In genomic region chr5:62731011-62731410, GRCh38 we compare ENCODE assay signal across 20 cellular contexts.
DNase-seq lines count a peak whose midpoint lies in the region; ATAC-seq and TF ChIP-seq lines count a peak whose summit lies in the region.
"Had no signal": no experiment of that assay in that cellular context is flagged by ENCODE, and none has a peak within 500 bp of the region (broad histone marks: within the 10 kb centered on the region; RNA-seq: fewer than 3 reads in every experiment).

No MANE protein-coding gene starts in this region.

- H3K9me3 Mint-ChIP-seq in CD14-positive monocyte: peaks cover 0 to 8% (median 0%) of the 10 kb centered on the region in 7 donors

- peak; percentile 59 for DNase-seq in CD14-positive monocyte (ENCODE audit: low spot score)
- peak; percentile 54 for DNase-seq in SIG-M5 treated with dmso at 0.1 percent for 504 hours (lab: John Stamatoyannopoulos, UW; ENCODE audit: unreplicated experiment)
- no peak for DNase-seq in MG63
- DNase-seq in GOT3 (lab: John Stamatoyannopoulos, UW): no peak
- DNase-seq in G401 (ENCODE audit: low spot score): no peak
- DNase-seq in mesenteric fat pad (ENCODE audit: low spot score): no peak
- DNase-seq: activated CD4-positive, alpha-beta T cell treated with anti-CD3 and anti-CD28 coated beads, Interleukin-2, amount 50 U/mL, for 48 hours; activated effector memory CD4-positive, alpha-beta T cell treated with Interleukin-2 at 50 U/mL for 16 hours; Calu3; GDM1; HFFc6; KG1; left ventricle myocardium inferior; NCI-H446; occipital lobe; SHP77 treated with DMSO at 0.1 percent for 48 hours; stimulated activated CD4-positive, alpha-beta T cell treated with anti-CD3 and anti-CD28 coated beads, Interleukin-4, amount 100 ng/mL, for 1 hour; stimulated activated CD8-positive, alpha-beta memory T cell treated with anti-CD3 and anti-CD28 coated beads, Interleukin-4, amount 100 ng/mL, for 48 hours had no signal

- no peak overlapping the region for H3K4me3 Mint-ChIP-seq in CD14-positive monocyte
- H3K4me3 Mint-ChIP-seq: HFFc6 had no signal

- H3K36me3 Mint-ChIP-seq in CD14-positive monocyte: peaks cover 0 to 3% of the 10 kb centered on the region in 2 donors

- peak; percentile 53 for ATAC-seq in GM18499 (IDR thresholded peaks at IDR 0.05; ENCODE audit: insufficient read depth, unreplicated experiment)
- peak; percentile 53 for ATAC-seq in HG03565 (IDR thresholded peaks at IDR 0.05; ENCODE audit: unreplicated experiment)

- peak overlapping the region in 4 of 7 donors; percentile 9 to 84 (median 38) for H3K27ac Mint-ChIP-seq in CD14-positive monocyte
- H3K27ac Mint-ChIP-seq: HFFc6 had no signal

- no peaks in the 10 kb centered on the region for H3K36me3 ChIP-seq in MG63
- H3K36me3 ChIP-seq: left ventricle myocardium inferior had no signal

- H3K27me3 Mint-ChIP-seq in CD14-positive monocyte (ENCODE audit: low read depth in 3 of 3): peaks cover 0 to 1% (median 0%) of the 10 kb centered on the region in 3 donors

- peaks cover 43% of the 10 kb centered on the region for H3K4me1 Mint-ChIP-seq in CD14-positive monocyte

- H3K27me3 ChIP-seq in MG63: no peaks in the 10 kb centered on the region

- in situ Hi-C loops in G401 (cut with HindIII; ENCODE audit: low sequenced_read_pairs): no loop called here

- no peak for TF ChIP-seq CTCF in CD14-positive monocyte (IDR thresholded peaks at IDR 0.05)

- intact Hi-C loops in CD14-positive monocyte (cut with micrococcal nuclease): no loop called here

- no peaks in the 10 kb centered on the region for H3K9me3 ChIP-seq in MG63
- H3K9me3 ChIP-seq: left ventricle myocardium inferior had no signal

- no peak overlapping the region for H3K4me3 ChIP-seq in MG63
- H3K4me3 ChIP-seq: left ventricle myocardium inferior had no signal

Comparison
In these comparisons a context has a peak if more than half of its experiments do, and no peak if none do; other contexts are left out.
1. DNase-seq: peak in CD14-positive monocyte (single experiment) and SIG-M5 treated with dmso at 0.1 percent for 504 hours (single experiment); none in MG63 (single experiment), GOT3 (single experiment), G401 (single experiment) and mesenteric fat pad (single experiment).